In genomic region chr22:26673485-26673884, GRCh38 we compare ENCODE assay signal across 8 cellular contexts. TPM values are rescaled to one million over a fixed set of nuclear protein-coding genes. Genes with fewer than 3 reads are reported as not detected.
DNase-seq lines count a peak whose midpoint lies in the region; ATAC-seq, FAIRE-seq and TF ChIP-seq lines count a peak whose summit lies in the region.

No MANE protein-coding gene starts in this region.

- peak overlapping the region; percentile 93 for H3K27ac ChIP-seq in OCI-LY3 (ENCODE audit: low read length)
- peak overlapping the region; percentile 98 for H3K27ac ChIP-seq in K562 (ENCODE audit: extremely low read depth, low read depth, low read length)
- H3K27ac ChIP-seq in lung (ENCODE audit: low read depth in 1 of 2, low read length in 1 of 2) = peak overlapping the region; percentile 94 to 98
- H3K27ac ChIP-seq in transverse colon = peak overlapping the region; percentile 92 to 97 (median 96)

- peaks cover 13 to 18% of the 10 kb centered on the region in 2 donors for H3K36me3 Mint-ChIP-seq in CD14-positive monocyte

- peaks cover 52% of the 10 kb centered on the region for H3K4me1 Mint-ChIP-seq in CD14-positive monocyte

- TF ChIP-seq EP300 in K562 (IDR thresholded peaks at IDR 0.05; ENCODE audit: low read length) (no peak), transverse colon (IDR thresholded peaks at IDR 0.05; ENCODE audit: low read depth) (no peak)

- no peaks in the 10 kb centered on the region for H3K9me1 ChIP-seq in K562 (ENCODE audit: control insufficient read depth, insufficient read depth, low read length)

- no peak for TF ChIP-seq RAD21 in K562 (CRISPR knock-in tag; conservative IDR thresholded peaks at IDR 0.05 in 1 of 2, IDR thresholded peaks at IDR 0.05 in 1 of 2)

- DNase-seq in CD14-positive monocyte (ENCODE audit: low spot score) = no peak
- peak in 1 of 4 experiments; percentile 30 for DNase-seq in K562 (ENCODE audit: extremely low read depth in 1 of 4, low spot score in 3 of 4)
- DNase-seq in lung (ENCODE audit: low spot score) = no peak
- peak; percentile 22 for DNase-seq in transverse colon
- DNase-seq in amniotic stem cell (lab: John Stamatoyannopoulos, UW) = no peak

- no peaks in the 10 kb centered on the region for H3K9me3 Mint-ChIP-seq in CD14-positive monocyte

- in situ Hi-C loops in K562 (cut with MboI) (no loop called here), transverse colon (cut with MboI; ENCODE audit: low pct_ligation_motif_present in 1 of 4, low pct_unique_long_range_greater_than_20kb in 1 of 4, low sequenced_read_pairs in 3 of 4) (no loop called here)

- H3K79me2 ChIP-seq in OCI-LY3 (ENCODE audit: low read length) = peaks cover 30% of the 10 kb centered on the region
- peaks cover 31% of the 10 kb centered on the region for H3K79me2 ChIP-seq in K562 (ENCODE audit: control insufficient read depth, insufficient read depth, low read length)

- 2% methylated on average over 4 of the region's 4 CpGs for WGBS in K562 (ENCODE audit: insufficient coverage, low coverage, missing lambda C conversion rate)
- 24 to 29% methylated on average over 4 of the region's 4 CpGs for WGBS in lung, 2 donors
- WGBS in transverse colon (ENCODE audit: low coverage in 1 of 2), 2 donors = 13 to 25% methylated on average over 3 to 4 of the region's 4 CpGs

- H3K27me3 ChIP-seq in OCI-LY3 (ENCODE audit: low read depth, low read length) = no peaks in the 10 kb centered on the region
- no peaks in the 10 kb centered on the region for H3K27me3 ChIP-seq in K562 (ENCODE audit: control insufficient read depth in 2 of 2, insufficient read depth in 2 of 2, low read length in 2 of 2)
- no peaks in the 10 kb centered on the region for H3K27me3 ChIP-seq in lung (ENCODE audit: control insufficient read depth, insufficient read depth)
- H3K27me3 ChIP-seq in transverse colon = no peaks in the 10 kb centered on the region

- peak overlapping the region; percentile 94 for H3K4me3 ChIP-seq in OCI-LY3 (ENCODE audit: low read length)
- H3K4me3 ChIP-seq in K562 = peak overlapping the region; percentile 85
- peak overlapping the region; percentile 77 for H3K4me3 ChIP-seq in lung
- peak overlapping the region; percentile 58 to 86 (median 70) for H3K4me3 ChIP-seq in transverse colon

- intact Hi-C loops in CD14-positive monocyte (cut with micrococcal nuclease) = loop anchor here (5.0 to 10.0 kb wide), 2 partner anchors 89 to 1244 kb away; partner anchors contain the start of gene PITPNB (in 1 of the 2)
- intact Hi-C loops in K562 (cut with micrococcal nuclease) = no loop called here
- intact Hi-C loops in transverse colon (cut with DNase I; ENCODE audit: low total_unique reads) = no loop called here

- no peaks in the 10 kb centered on the region for H3K9me3 ChIP-seq in OCI-LY3 (ENCODE audit: insufficient read depth, low read length)
- no peaks in the 10 kb centered on the region for H3K9me3 ChIP-seq in K562 (replicated peaks; ENCODE audit: control insufficient read depth, insufficient read depth, low read depth, low read length)
- H3K9me3 ChIP-seq in lung (ENCODE audit: control insufficient read depth in 2 of 2, insufficient read depth in 1 of 2, low read length in 1 of 2) = no peaks in the 10 kb centered on the region
- no peaks in the 10 kb centered on the region for H3K9me3 ChIP-seq in transverse colon

- no TSS peak for BruUV-seq in K562 (replicated peaks; lab: Mats Ljungman, UMichigan)

- ATAC-seq in K562 = no peak
- no peak for ATAC-seq in lung (ENCODE audit: insufficient read depth, low FRiP score)
- no peak for ATAC-seq in HG02678 (IDR thresholded peaks at IDR 0.05; ENCODE audit: unreplicated experiment)
- ATAC-seq in GM21528 (IDR thresholded peaks at IDR 0.05; ENCODE audit: low FRiP score, unreplicated experiment) = no peak

- H3K4me3 Mint-ChIP-seq in CD14-positive monocyte = peak overlapping the region; percentile 86 to 95

- H3K9ac ChIP-seq in OCI-LY3 (ENCODE audit: low read length) = peak overlapping the region; percentile 97
- peak overlapping the region; percentile 93 to 97 for H3K9ac ChIP-seq in K562 (ENCODE audit: insufficient read depth in 1 of 2, low read depth in 2 of 2, low read length in 2 of 2)

- CTCF ChIA-PET in K562 (lab: Yijun Ruan, JAX; ENCODE audit: low intra/inter-chr PET ratio) = no interaction called here

- H4K20me1 ChIP-seq in OCI-LY3 (ENCODE audit: insufficient read depth, low read length) (peaks cover under 1% of the 10 kb centered on the region; the same call in 1 of the 2 replicates), K562 (replicated peaks; ENCODE audit: control insufficient read depth, insufficient read depth, low read length) (no peaks in the 10 kb centered on the region)

- peak overlapping the region; percentile 95 to 99 (median 99) for H3K27ac Mint-ChIP-seq in CD14-positive monocyte

- H3K27me3 Mint-ChIP-seq in CD14-positive monocyte (ENCODE audit: low read depth in 3 of 3) = peaks cover 0 to 2% (median 0%) of the 10 kb centered on the region in 3 donors

- TF ChIP-seq CTCF in CD14-positive monocyte (IDR thresholded peaks at IDR 0.05) = no peak
- no peak for TF ChIP-seq CTCF in OCI-LY3 (IDR thresholded peaks at IDR 0.05; ENCODE audit: low read depth, low read length)
- no peak for TF ChIP-seq CTCF in K562 (IDR thresholded peaks at IDR 0.05 in 2 of 3, conservative IDR thresholded peaks at IDR 0.05 in 1 of 3; ENCODE audit: insufficient read depth in 2 of 3, low read depth in 1 of 3, low read length in 3 of 3)
- no peak for TF ChIP-seq CTCF in lung (IDR thresholded peaks at IDR 0.05; ENCODE audit: control extremely low read depth, extremely low read depth)
- TF ChIP-seq CTCF in transverse colon (IDR thresholded peaks at IDR 0.05) = no peak

- H3K4me1 ChIP-seq in OCI-LY3 (ENCODE audit: low read length) (peaks cover 38% of the 10 kb centered on the region), K562 (replicated peaks in 1 of 2; ENCODE audit: control insufficient read depth in 2 of 2, insufficient read depth in 2 of 2, low read length in 2 of 2) (peaks cover 23 to 24% of the 10 kb centered on the region in 2 experiments), lung (ENCODE audit: control insufficient read depth in 2 of 2, insufficient read depth in 2 of 2, low read length in 2 of 2) (peaks cover 6 to 19% of the 10 kb centered on the region in 2 donors), transverse colon (peaks cover 9 to 30% (median 23%) of the 10 kb centered on the region in 4 donors)

- TF ChIP-seq POLR2A in K562 (conservative IDR thresholded peaks at IDR 0.05) (no peak), transverse colon (IDR thresholded peaks at IDR 0.05) (no peak)

- H3K36me3 ChIP-seq in OCI-LY3 (replicated peaks; ENCODE audit: low read depth, low read length) (no peaks in the 10 kb centered on the region), K562 (ENCODE audit: control insufficient read depth, insufficient read depth, low read length) (no peaks in the 10 kb centered on the region), lung (ENCODE audit: control insufficient read depth in 2 of 2, insufficient read depth in 2 of 2, low read length in 2 of 2) (no peaks in the 10 kb centered on the region), transverse colon (no peaks in the 10 kb centered on the region)

- POLR2A ChIA-PET in K562 (lab: Yijun Ruan, JAX) = interaction anchor here (0.6 to 1.0 kb wide), 3 partner anchors 10 to 657 kb away, joined by 3 to 4 read pairs (median 3); no protein-coding TSS in a partner anchor

- H2AFZ ChIP-seq in OCI-LY3 (ENCODE audit: low read depth, low read length) (no peak overlapping the region; the same call in 1 of the 2 replicates), K562 (ENCODE audit: low read depth, low read length) (peak overlapping the region; percentile 95)

- FAIRE-seq in K562 (lab: Jason Lieb, UNC) = peak; percentile 75

- H3K4me2 ChIP-seq in OCI-LY3 (ENCODE audit: low read length) = peak overlapping the region; percentile 91
- H3K4me2 ChIP-seq in K562 (ENCODE audit: insufficient read depth, low read length) = peak overlapping the region; percentile 92

RNA-seq across cellular contexts. Expression of gene MIAT, which starts 16.1 kb away (rescaled TPM):
- polyA plus RNA-seq in CD14-positive monocyte = under 1 TPM; 0.02 to 0.03 TPM
- 3.3 and 4.4 TPM in 2 replicates for total RNA-seq in K562 (2011; cell fraction: chromatin; rRNA removed; ENCODE audit: low replicate concordance)
- total RNA-seq in K562 (2011; cell fraction: nucleolus; rRNA removed) = 2.5 TPM in 2 replicates
- 4.2 and 6.1 TPM in 2 replicates for total RNA-seq in K562 (2011; cell fraction: nucleoplasm; rRNA removed)
- total RNA-seq in K562 (2014; rRNA removed) = 0.24 and 0.32 TPM in 2 replicates
- 0.35 and 0.58 TPM in 2 replicates for total RNA-seq in K562 (2014; rRNA removed; fragmentation: Illumina TruSeq; extraction: Trizol)
- total RNA-seq in K562 (2015; rRNA removed; fragmentation: Illumina TruSeq; extraction: Trizol) = 0.30 and 0.58 TPM in 2 replicates
- total RNA-seq in K562 (2021) = 0.63 and 0.93 TPM in 2 replicates
- polyA plus RNA-seq in K562 (2011; rRNA removed) = 0.55 and 0.63 TPM in 2 replicates
- 0.21 and 0.40 TPM in 2 replicates for polyA plus RNA-seq in K562 (2011; cell fraction: cytosol; rRNA removed)
- 2.2 and 2.7 TPM in 2 replicates for polyA plus RNA-seq in K562 (2011; cell fraction: nucleus; rRNA removed)
- polyA plus RNA-seq in K562 (2012) = 0.68 and 0.78 TPM in 2 replicates
- 0.19 and 0.39 TPM in 2 replicates for polyA plus RNA-seq in K562 (2014; fragmentation: Illumina TruSeq; extraction: Trizol)
- polyA plus RNA-seq in K562 (2014; fragmentation: Nextera tagmentation; extraction: Ambion mirVana) = under 1 TPM; 0.03 to 0.04 TPM
- 0.34 and 0.61 TPM in 2 replicates for polyA plus RNA-seq in K562 (2014; rRNA removed)
- polyA minus RNA-seq in K562 (2011; rRNA and poly(A)+ RNA removed) = 0.95 and 1.1 TPM in 2 replicates
- not detected in 2 replicates for polyA minus RNA-seq in K562 (2011; cell fraction: cytosol; rRNA and poly(A)+ RNA removed)
- polyA minus RNA-seq in K562 (2011; cell fraction: nucleus; rRNA and poly(A)+ RNA removed) = 1.6 TPM in 2 replicates
- total RNA-seq in lung = 1 to 10 TPM; 4.6 to 5.0 TPM
- polyA plus RNA-seq in lung = 1 to 10 TPM; 1.7 to 5.4 TPM
- 10 to 100 TPM in 1 of 4 donors, 1 to 10 TPM in 2, under 1 TPM in 1; 1.00 to 17.1 (median 3.0) TPM for total RNA-seq in transverse colon

RNA-seq across cellular contexts. Expression of gene CRYBA4, which starts 51.7 kb away (rescaled TPM):
- not detected for polyA plus RNA-seq in CD14-positive monocyte
- total RNA-seq in K562 (2011; cell fraction: chromatin; rRNA removed; ENCODE audit: low replicate concordance) = 0.56 TPM in 1 of 2 replicates, not detected in the other
- 0.67 TPM in 1 of 2 replicates, not detected in the other for total RNA-seq in K562 (2011; cell fraction: nucleolus; rRNA removed)
- not detected in 2 replicates for total RNA-seq in K562 (2011; cell fraction: nucleoplasm; rRNA removed)
- total RNA-seq in K562 (2014; rRNA removed) = 0.73 and 1.6 TPM in 2 replicates
- 0.32 and 0.76 TPM in 2 replicates for total RNA-seq in K562 (2014; rRNA removed; fragmentation: Illumina TruSeq; extraction: Trizol)
- total RNA-seq in K562 (2015; rRNA removed; fragmentation: Illumina TruSeq; extraction: Trizol) = 0.34 and 0.69 TPM in 2 replicates
- 3.3 and 3.9 TPM in 2 replicates for total RNA-seq in K562 (2021)
- 1.7 and 1.9 TPM in 2 replicates for polyA plus RNA-seq in K562 (2011; rRNA removed)
- polyA plus RNA-seq in K562 (2011; cell fraction: cytosol; rRNA removed) = 0.47 and 1.5 TPM in 2 replicates
- polyA plus RNA-seq in K562 (2011; cell fraction: nucleus; rRNA removed) = 0.35 and 1.1 TPM in 2 replicates
- polyA plus RNA-seq in K562 (2012) = 1.7 and 2.1 TPM in 2 replicates
- polyA plus RNA-seq in K562 (2014; fragmentation: Illumina TruSeq; extraction: Trizol) = 0.59 and 0.60 TPM in 2 replicates
- 1 to 10 TPM; 1.6 to 2.1 TPM for polyA plus RNA-seq in K562 (2014; fragmentation: Nextera tagmentation; extraction: Ambion mirVana)
- 0.93 and 2.1 TPM in 2 replicates for polyA plus RNA-seq in K562 (2014; rRNA removed)
- polyA minus RNA-seq in K562 (2011; rRNA and poly(A)+ RNA removed) = not detected in 2 replicates
- not detected in 2 replicates for polyA minus RNA-seq in K562 (2011; cell fraction: cytosol; rRNA and poly(A)+ RNA removed)
- polyA minus RNA-seq in K562 (2011; cell fraction: nucleus; rRNA and poly(A)+ RNA removed) = not detected in 2 replicates
- not detected for total RNA-seq in lung
- polyA plus RNA-seq in lung = under 1 TPM; 0.06 to 0.22 TPM
- not detected for total RNA-seq in transverse colon

RNA-seq across cellular contexts. Expression of gene CRYBB1, which starts 55.7 kb away (rescaled TPM):
- polyA plus RNA-seq in CD14-positive monocyte (1 to 10 TPM in 1 of 2 donors, under 1 TPM in 1; 0.78 to 1.6 TPM), K562 (2011; rRNA removed) (0.12 and 0.17 TPM in 2 replicates), K562 (2014; fragmentation: Illumina TruSeq; extraction: Trizol) (0.26 and 0.33 TPM in 2 replicates), K562 (2014; fragmentation: Nextera tagmentation; extraction: Ambion mirVana) (under 1 TPM; 0.18 to 0.41 TPM), K562 (2014; rRNA removed) (0.38 and 0.42 TPM in 2 replicates), lung (1 to 10 TPM in 1 of 2 donors, under 1 TPM in 1; 0.14 to 1.1 TPM)
- total RNA-seq in K562 (2011; cell fraction: chromatin; rRNA removed; ENCODE audit: low replicate concordance) = not detected in 2 replicates
- total RNA-seq in K562 (2011; cell fraction: nucleolus; rRNA removed) = not detected in 2 replicates
- total RNA-seq in K562 (2011; cell fraction: nucleoplasm; rRNA removed) = not detected in 2 replicates
- total RNA-seq in K562 (2014; rRNA removed) (0.29 and 0.45 TPM in 2 replicates), K562 (2014; rRNA removed; fragmentation: Illumina TruSeq; extraction: Trizol) (not detected in 2 replicates), K562 (2015; rRNA removed; fragmentation: Illumina TruSeq; extraction: Trizol) (not detected in 2 replicates), K562 (2021) (0.16 and 0.22 TPM in 2 replicates), lung (under 1 TPM; 0.34 to 0.57 TPM), transverse colon (1 to 10 TPM in 2 of 4 donors, not detected in 2; 1.1 to 6.4 TPM)
- 0.53 and 1.1 TPM in 2 replicates for polyA plus RNA-seq in K562 (2011; cell fraction: cytosol; rRNA removed)
- polyA plus RNA-seq in K562 (2011; cell fraction: nucleus; rRNA removed) = not detected in 2 replicates
- polyA plus RNA-seq in K562 (2012) = 0.12 and 0.42 TPM in 2 replicates
- polyA minus RNA-seq in K562 (2011; rRNA and poly(A)+ RNA removed) = not detected in 2 replicates
- not detected in 2 replicates for polyA minus RNA-seq in K562 (2011; cell fraction: cytosol; rRNA and poly(A)+ RNA removed)
- not detected in 2 replicates for polyA minus RNA-seq in K562 (2011; cell fraction: nucleus; rRNA and poly(A)+ RNA removed)

Comparison
In these comparisons a context has a peak if more than half of its experiments do, and no peak if none do; other contexts are left out.
1. intact Hi-C loops: an anchor here in CD14-positive monocyte (5.0 to 10.0 kb wide); none called in K562 and transverse colon.